ENCODE assay signal across 9 cellular contexts in the genomic region with DNA sequence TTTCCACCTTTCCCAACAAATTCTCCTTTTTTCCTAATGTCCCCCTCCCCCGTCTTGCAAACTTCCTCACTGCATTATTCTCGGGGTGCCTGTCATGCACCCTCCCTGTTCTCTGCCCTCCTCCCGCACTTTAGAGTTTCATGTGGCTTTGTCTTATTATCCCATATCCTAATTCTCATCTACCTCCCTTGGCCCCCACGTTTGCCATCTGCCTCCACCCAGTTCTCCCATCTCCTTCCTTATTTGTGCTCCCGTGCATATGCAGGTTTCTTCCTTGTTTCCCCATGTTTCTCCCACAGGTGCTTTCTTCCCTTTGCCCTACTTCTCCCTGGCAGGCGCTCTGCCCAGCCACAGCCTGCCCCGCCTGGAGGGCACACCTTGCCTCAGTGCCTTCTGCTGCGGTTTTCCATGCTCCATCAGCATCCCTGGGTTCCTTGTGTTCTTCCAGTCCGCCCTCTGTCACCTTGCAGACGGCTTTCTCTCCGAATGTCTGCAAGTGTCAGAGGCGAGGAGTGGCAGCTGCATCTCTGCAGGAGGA. TPM values are rescaled to one million over a fixed set of nuclear protein-coding genes. Genes with fewer than 3 reads are reported as not detected.
DNase-seq lines count a peak whose midpoint lies in the region; ATAC-seq, FAIRE-seq and TF ChIP-seq lines count a peak whose summit lies in the region.
"Had no signal": no experiment of that assay in that cellular context is flagged by ENCODE, and none has a peak within 500 bp of the region (broad histone marks: within the 10 kb centered on the region; RNA-seq: fewer than 3 reads in every experiment).

No MANE protein-coding gene starts in this region.

- peaks cover 24% of the 10 kb centered on the region for H3K4me1 ChIP-seq in HUES48 (ENCODE audit: control insufficient read depth, insufficient read depth, low read length)
- H3K4me1 ChIP-seq in naive thymus-derived CD4-positive, alpha-beta T cell (ENCODE audit: control insufficient read depth in 2 of 2, insufficient read depth in 2 of 2, low read length in 2 of 2) = peaks cover 3 to 9% of the 10 kb centered on the region in 2 donors

- no peak for FAIRE-seq in GM12892 (lab: Jason Lieb, UNC)

- no peak overlapping the region for H3K9ac ChIP-seq in HUES48 (ENCODE audit: low read depth, low read length)

- H3K36me3 ChIP-seq in HUES48 (ENCODE audit: control insufficient read depth, insufficient read depth, low read length) = peaks cover 12% of the 10 kb centered on the region; the same call in 1 of the 2 replicates
- peaks cover 0 to 5% (median 0%) of the 10 kb centered on the region in 3 experiments for H3K36me3 ChIP-seq in naive thymus-derived CD4-positive, alpha-beta T cell (ENCODE audit: control insufficient read depth in 2 of 3, insufficient read depth in 3 of 3, low read length in 3 of 3)

- peaks cover 18% of the 10 kb centered on the region for H3K4me1 Mint-ChIP-seq in dendritic cell treated with granulocyte-macrophage colony-stimulating factor and Interleukin-4, amounts not matched to agents 40 ng/mL and 50 ng/mL, for 4 days (ENCODE audit: low read depth)
- H3K4me1 Mint-ChIP-seq in naive thymus-derived CD4-positive, alpha-beta T cell = peaks cover 11 to 21% (median 13%) of the 10 kb centered on the region in 7 donors

- intact Hi-C loops in dendritic cell treated with granulocyte-macrophage colony-stimulating factor and Interleukin-4, amounts not matched to agents 40 ng/mL and 50 ng/mL, for 4 days (cut with micrococcal nuclease) = loop anchor here (10.0 kb wide), 1 partner anchor 787 kb away; no protein-coding TSS in a partner anchor
- intact Hi-C loops in naive thymus-derived CD4-positive, alpha-beta T cell (cut with micrococcal nuclease) = loop anchor here (2.0 to 10.0 kb wide), 8 partner anchors 59 to 1140 kb away; a partner anchor contains a TSS

- H3K27me3 Mint-ChIP-seq in dendritic cell treated with granulocyte-macrophage colony-stimulating factor and Interleukin-4, amounts not matched to agents 40 ng/mL and 50 ng/mL, for 4 days = peaks cover 26% of the 10 kb centered on the region
- peaks cover 5 to 23% (median 9%) of the 10 kb centered on the region in 5 donors for H3K27me3 Mint-ChIP-seq in naive thymus-derived CD4-positive, alpha-beta T cell

- H3K4me3 Mint-ChIP-seq in dendritic cell treated with granulocyte-macrophage colony-stimulating factor and Interleukin-4, amounts not matched to agents 40 ng/mL and 50 ng/mL, for 4 days = peak overlapping the region; percentile 52
- H3K4me3 Mint-ChIP-seq in naive thymus-derived CD4-positive, alpha-beta T cell = peak overlapping the region; percentile 79 to 94 (median 88)

- DNase-seq in AG04450 (ENCODE audit: low read depth, low spot score) (no peak), GM12892 (ENCODE audit: insufficient read length) (no peak), NCI-H1436 treated with DMSO at 0.1 percent for 48 hours (lab: John Stamatoyannopoulos, UW) (no peak), NCI-H1694 (lab: John Stamatoyannopoulos, UW) (no peak)
- no peak for DNase-seq in naive thymus-derived CD4-positive, alpha-beta T cell
- DNase-seq: SIG-M5 had no signal

- no peak for TF ChIP-seq POLR2A in GM12892 (IDR thresholded peaks at IDR 0.05; ENCODE audit: low read depth, low read length)

- H3K36me3 Mint-ChIP-seq in dendritic cell treated with granulocyte-macrophage colony-stimulating factor and Interleukin-4, amounts not matched to agents 40 ng/mL and 50 ng/mL, for 4 days (ENCODE audit: low read depth) = no peaks in the 10 kb centered on the region
- peaks cover 0 to 11% (median 0%) of the 10 kb centered on the region in 5 donors for H3K36me3 Mint-ChIP-seq in naive thymus-derived CD4-positive, alpha-beta T cell

- ATAC-seq in naive thymus-derived CD4-positive, alpha-beta T cell = no peak
- ATAC-seq in HG03442 (IDR thresholded peaks at IDR 0.05; ENCODE audit: unreplicated experiment) = no peak

- POLR2A ChIA-PET in AG04450 (lab: Yijun Ruan, JAX) = no interaction called here
- POLR2A ChIA-PET in naive thymus-derived CD4-positive, alpha-beta T cell (lab: Charles Lee) = interaction anchor here (1.4 kb wide), 1 partner anchor 21 kb away, joined by 4 read pairs; no protein-coding TSS in a partner anchor

- no peak for TF ChIP-seq CTCF in AG04450 (IDR thresholded peaks at IDR 0.05; ENCODE audit: low read depth, low read length)

- H3K9me3 ChIP-seq in AG04450 (ENCODE audit: control insufficient read depth, insufficient read depth, low read length) (no peaks in the 10 kb centered on the region; the same call in 1 of the 2 replicates), HUES48 (ENCODE audit: control insufficient read depth, insufficient read depth, low read length) (no peaks in the 10 kb centered on the region)
- no peaks in the 10 kb centered on the region for H3K9me3 ChIP-seq in naive thymus-derived CD4-positive, alpha-beta T cell (ENCODE audit: control insufficient read depth in 2 of 3, low read length in 3 of 3)

- H3K27ac ChIP-seq in AG04450 (ENCODE audit: low read depth, low read length) = no peak overlapping the region
- H3K27ac ChIP-seq in HUES48 (ENCODE audit: low read depth, low read length) = no peak overlapping the region
- no peak overlapping the region for H3K27ac ChIP-seq in naive thymus-derived CD4-positive, alpha-beta T cell (ENCODE audit: low read depth, low read length)

- no peak overlapping the region for H3K27ac Mint-ChIP-seq in dendritic cell treated with granulocyte-macrophage colony-stimulating factor and Interleukin-4, amounts not matched to agents 40 ng/mL and 50 ng/mL, for 4 days
- peak overlapping the region in 6 of 9 donors; percentile 6 to 78 (median 33) for H3K27ac Mint-ChIP-seq in naive thymus-derived CD4-positive, alpha-beta T cell

- H3K4me3 ChIP-seq in AG04450 (ENCODE audit: low read depth, low read length) (peak overlapping the region; percentile 84), HUES48 (ENCODE audit: low read depth, low read length) (peak overlapping the region; percentile 92)
- no peak overlapping the region for H3K4me3 ChIP-seq in naive thymus-derived CD4-positive, alpha-beta T cell (ENCODE audit: low read length)

- no peaks in the 10 kb centered on the region for H3K9me3 Mint-ChIP-seq in dendritic cell treated with granulocyte-macrophage colony-stimulating factor and Interleukin-4, amounts not matched to agents 40 ng/mL and 50 ng/mL, for 4 days
- H3K9me3 Mint-ChIP-seq in naive thymus-derived CD4-positive, alpha-beta T cell = no peaks in the 10 kb centered on the region

- CTCF ChIA-PET in AG04450 (lab: Charles Lee) = interaction anchor here (0.9 kb wide), 1 partner anchor 67 kb away, joined by 3 read pairs; no protein-coding TSS in a partner anchor
- CTCF ChIA-PET in naive thymus-derived CD4-positive, alpha-beta T cell (lab: Charles Lee) = interaction anchor here (0.8 to 2.0 kb wide), 3 partner anchors 11 to 67 kb away, joined by 3 to 7 read pairs (median 3); no protein-coding TSS in a partner anchor

- H3K27me3 ChIP-seq in AG04450 (ENCODE audit: control insufficient read depth, insufficient read depth, low read length) (no peaks in the 10 kb centered on the region), HUES48 (ENCODE audit: control insufficient read depth, insufficient read depth, low read length) (no peaks in the 10 kb centered on the region)
- H3K27me3 ChIP-seq in naive thymus-derived CD4-positive, alpha-beta T cell (ENCODE audit: control insufficient read depth in 2 of 2, insufficient read depth in 2 of 2, low read length in 2 of 2) = no peaks in the 10 kb centered on the region

RNA-seq across cellular contexts. Expression of a gene that starts 1.5 kb away (rescaled TPM):
- 10.5 and 12.0 TPM in 2 replicates for polyA plus RNA-seq in AG04450 (2011; rRNA removed)
- polyA minus RNA-seq in AG04450 (2011; rRNA and poly(A)+ RNA removed) = 18.5 and 22.9 TPM in 2 replicates
- 100 to 1,000 TPM in 3 of 5 experiments, 10 to 100 TPM in 2; 62.2 to 104 (median 101) TPM for total RNA-seq in naive thymus-derived CD4-positive, alpha-beta T cell
- polyA plus RNA-seq in naive thymus-derived CD4-positive, alpha-beta T cell = 10 to 100 TPM; 91.4 to 96.1 TPM
- 5.6 TPM for polyA plus RNA-seq in GM12892 (2012; ENCODE audit: missing spikeins)
